12 cellular contexts compared by ENCODE assay signal in genomic region chr3:12560505-12561188, GRCh38. TPM values are rescaled to one million over a fixed set of nuclear protein-coding genes. Genes with fewer than 3 reads are reported as not detected.
DNase-seq lines count a peak whose midpoint lies in the region; ATAC-seq and TF ChIP-seq lines count a peak whose summit lies in the region.
"Had no signal": no experiment of that assay in that cellular context is flagged by ENCODE, and none has a peak within 500 bp of the region (broad histone marks: within the 10 kb centered on the region; RNA-seq: fewer than 3 reads in every experiment).

No MANE protein-coding gene starts in this region.

- in situ Hi-C loops in ACHN (cut with HindIII; ENCODE audit: low pct_ligation_motif_present, low pct_unique_long_range_greater_than_20kb, low sequenced_read_pairs): no loop called here

- H3K9me3 Mint-ChIP-seq in natural killer cell: no peaks in the 10 kb centered on the region

- no peak for TF ChIP-seq EP300 in gastroesophageal sphincter (IDR thresholded peaks at IDR 0.05)

- peak overlapping the region in 1 of 2 donors; percentile 44 for H3K27ac Mint-ChIP-seq in natural killer cell

- H3K27me3 Mint-ChIP-seq in natural killer cell (ENCODE audit: low read depth in 2 of 2): peaks cover 1 to 3% of the 10 kb centered on the region in 2 donors

- H3K9me3 ChIP-seq in gastroesophageal sphincter: no peaks in the 10 kb centered on the region
- H3K9me3 ChIP-seq: lower lobe of right lung had no signal

- H3K4me3 Mint-ChIP-seq in natural killer cell: no peak overlapping the region

- peaks cover 11 to 66% (median 35%) of the 10 kb centered on the region in 3 donors for H3K4me1 ChIP-seq in gastroesophageal sphincter

- peak overlapping the region in 41 of 59 donors; percentile 1 to 77 (median 44) for H3K27ac ChIP-seq in dorsolateral prefrontal cortex
- no peak overlapping the region for H3K27ac ChIP-seq in gastroesophageal sphincter
- H3K27ac ChIP-seq: HL-60, lower lobe of right lung had no signal

- TF ChIP-seq POLR2A in gastroesophageal sphincter (IDR thresholded peaks at IDR 0.05): no peak

- peaks cover 69 to 73% of the 10 kb centered on the region in 2 donors for H3K4me1 Mint-ChIP-seq in natural killer cell

- TF ChIP-seq CTCF in GM10266 (IDR thresholded peaks at IDR 0.05; ENCODE audit: control insufficient read depth, insufficient read depth, low read depth, missing control alignments): no peak
- no peak for TF ChIP-seq CTCF in dorsolateral prefrontal cortex (IDR thresholded peaks at IDR 0.05 in 54 of 56, conservative IDR thresholded peaks at IDR 0.05 in 2 of 56; ENCODE audit: low read depth in 1 of 56, partially characterized antibody in 56 of 56)
- no peak for TF ChIP-seq CTCF in natural killer cell (IDR thresholded peaks at IDR 0.05)
- TF ChIP-seq CTCF in gastroesophageal sphincter (IDR thresholded peaks at IDR 0.05): no peak

- peak overlapping the region in 40 of 59 donors; percentile 1 to 95 (median 28) for H3K4me3 ChIP-seq in dorsolateral prefrontal cortex
- no peak overlapping the region for H3K4me3 ChIP-seq in H7 (ENCODE audit: insufficient read depth, low read depth, low read length)
- H3K4me3 ChIP-seq in gastroesophageal sphincter: no peak overlapping the region
- H3K4me3 ChIP-seq: lower lobe of right lung had no signal

- H3K27me3 ChIP-seq in dorsolateral prefrontal cortex (no peaks in the 10 kb centered on the region), H7 (ENCODE audit: control insufficient read depth, insufficient read depth, low read length) (no peaks in the 10 kb centered on the region), gastroesophageal sphincter (no peaks in the 10 kb centered on the region)

- H3K36me3 Mint-ChIP-seq in natural killer cell: no peaks in the 10 kb centered on the region

- WGBS in gastroesophageal sphincter (ENCODE audit: low coverage in 1 of 2), 2 donors: 71 to 87% methylated on average over 2 to 5 of the region's 5 CpGs

- DNase-seq in GM10266 (ENCODE audit: extremely low spot score) (peak; percentile 75), dorsolateral prefrontal cortex (no peak), H7 (no peak), natural killer cell (no peak), ACHN (no peak)
- DNase-seq: lower lobe of right lung, NCI-H524 treated with DMSO at 0.1 percent for 48 hours had no signal

- intact Hi-C loops in dorsolateral prefrontal cortex (cut with DNase I): no loop called here
- intact Hi-C loops in natural killer cell (cut with micrococcal nuclease): no loop called here

- H3K36me3 ChIP-seq in H7 (replicated peaks; ENCODE audit: control insufficient read depth, insufficient read depth, low read length) (no peaks in the 10 kb centered on the region), gastroesophageal sphincter (no peaks in the 10 kb centered on the region)
- H3K36me3 ChIP-seq: lower lobe of right lung had no signal

- ATAC-seq in GM21390 (IDR thresholded peaks at IDR 0.05; ENCODE audit: unreplicated experiment) (peak; percentile 48), HG03575 (IDR thresholded peaks at IDR 0.05; ENCODE audit: extremely low read depth, insufficient number of reproducible peaks, low FRiP score, unreplicated experiment) (peak; percentile 28), natural killer cell (no peak), gastroesophageal sphincter (no peak)
- ATAC-seq: lower lobe of right lung had no signal

RNA-seq across cellular contexts. Expression of gene MKRN2, which starts 3.8 kb away (rescaled TPM):
- 10 to 100 TPM; 24.4 to 47.5 (median 34.3) TPM for total RNA-seq in dorsolateral prefrontal cortex
- total RNA-seq in H7 (2014; rRNA removed; shearing (Covaris generic)): 29.0 TPM in 2 replicates
- 10 to 100 TPM; 23.9 to 31.7 (median 29.4) TPM for total RNA-seq in natural killer cell
- 10 to 100 TPM; 37.0 to 50.4 (median 38.3) TPM for total RNA-seq in gastroesophageal sphincter

RNA-seq across cellular contexts. Expression of gene MKRN2OS, which starts 15.3 kb away (rescaled TPM):
- 1 to 10 TPM in 105 of 120 experiments, under 1 TPM in 9, not detected in 6; 0.69 to 9.3 (median 2.4) TPM for total RNA-seq in dorsolateral prefrontal cortex
- not detected in 2 replicates for total RNA-seq in H7 (2014; rRNA removed; shearing (Covaris generic))
- not detected for total RNA-seq in natural killer cell
- 1 to 10 TPM in 1 of 4 donors, not detected in 3; 1.3 TPM for total RNA-seq in gastroesophageal sphincter
- total RNA-seq: Daoy, lower lobe of right lung had no signal

Comparison
In these comparisons a context has a peak if more than half of its experiments do, and no peak if none do; other contexts are left out.
1. ATAC-seq: peak in GM21390 (single experiment) and HG03575 (single experiment); none in natural killer cell (0 of 3) and gastroesophageal sphincter (single experiment).
2. H3K27ac ChIP-seq: peak in dorsolateral prefrontal cortex (41 of 59); none in gastroesophageal sphincter (0 of 4).
3. H3K4me3 ChIP-seq: peak in dorsolateral prefrontal cortex (40 of 59); none in H7 (single experiment) and gastroesophageal sphincter (0 of 2).